Comparison of ENCODE assay signal across 11 cellular contexts in the genomic region with DNA sequence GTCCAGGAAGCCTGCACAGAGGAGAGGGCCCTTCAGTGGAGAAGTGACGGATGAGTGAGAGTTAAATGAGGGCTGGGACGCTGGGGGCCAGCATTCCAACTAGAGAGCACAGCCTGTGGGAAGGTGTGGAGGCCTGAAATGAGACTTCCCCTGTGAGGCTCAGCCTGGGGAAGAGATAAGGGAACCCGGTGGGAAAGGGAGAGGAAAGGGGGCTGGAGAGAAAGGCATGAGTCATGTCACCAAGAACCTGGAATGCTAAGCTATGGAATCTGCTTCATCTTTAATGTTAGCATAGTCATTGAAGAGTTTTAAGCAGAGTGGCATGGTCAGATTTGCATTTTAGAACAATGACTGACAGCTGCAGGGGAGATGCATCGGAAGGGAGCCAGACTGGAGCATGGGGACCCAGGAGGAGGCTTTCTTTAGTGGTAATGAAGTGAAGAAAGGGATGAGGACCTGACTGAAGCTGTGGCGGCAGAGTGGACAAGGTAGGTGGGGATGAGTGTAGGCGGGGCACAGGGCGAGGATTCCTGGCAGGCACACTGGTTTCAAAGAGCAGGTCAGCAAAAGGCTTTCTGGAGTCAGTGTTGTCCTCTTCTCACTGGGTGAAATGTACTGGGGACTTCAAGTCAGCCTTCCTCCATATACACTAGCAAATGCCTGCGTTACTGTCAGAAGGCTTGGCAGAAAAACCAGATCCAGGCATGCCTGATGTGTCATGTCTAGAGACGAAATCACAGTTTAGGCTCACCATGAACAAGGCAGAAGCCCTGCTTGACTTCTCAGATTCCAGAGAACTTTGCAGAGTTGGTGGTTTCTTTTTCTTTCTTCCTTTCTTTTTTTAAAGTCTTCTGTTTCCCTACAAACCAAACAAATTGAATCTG. TPM values are rescaled to one million over a fixed set of nuclear protein-coding genes. Genes with fewer than 3 reads are reported as not detected.
DNase-seq lines count a peak whose midpoint lies in the region; ATAC-seq, FAIRE-seq and TF ChIP-seq lines count a peak whose summit lies in the region.
"Had no signal": no experiment of that assay in that cellular context is flagged by ENCODE, and none has a peak within 500 bp of the region (broad histone marks: within the 10 kb centered on the region; RNA-seq: fewer than 3 reads in every experiment).

No MANE protein-coding gene starts in this region.

- POLR2A ChIA-PET in HEK293T (lab: Yijun Ruan, JAX) (no interaction called here), K562 (lab: Yijun Ruan, JAX) (no interaction called here)

- no peak overlapping the region for H2AFZ ChIP-seq in K562 (ENCODE audit: low read depth, low read length)

- CTCF ChIA-PET in HEK293T (lab: Yijun Ruan, JAX) (no interaction called here), K562 (lab: Yijun Ruan, JAX; ENCODE audit: low intra/inter-chr PET ratio) (no interaction called here)

- TF ChIP-seq CTCF in K562 (IDR thresholded peaks at IDR 0.05 in 2 of 3, conservative IDR thresholded peaks at IDR 0.05 in 1 of 3; ENCODE audit: insufficient read depth in 2 of 3, low read depth in 1 of 3, low read length in 3 of 3) (no peak), ascending aorta (IDR thresholded peaks at IDR 0.05) (no peak)

- H3K27ac ChIP-seq in K562 (ENCODE audit: extremely low read depth, low read depth, low read length) (no peak overlapping the region), small intestine (ENCODE audit: low read depth in 1 of 2, low read length in 1 of 2) (no peak overlapping the region), ascending aorta (peak overlapping the region in 1 of 2 donors; percentile 30)

- WGBS in K562 (ENCODE audit: insufficient coverage, low coverage, missing lambda C conversion rate): 0% methylated on average over 9 of the region's 9 CpGs
- 55 to 67% (median 63%) methylated on average over 9 of the region's 9 CpGs for WGBS in small intestine, 3 donors

- H3K27me3 ChIP-seq in K562 (ENCODE audit: control insufficient read depth in 2 of 2, insufficient read depth in 2 of 2, low read length in 2 of 2): peaks cover 0 to 6% of the 10 kb centered on the region in 2 experiments; a peak in 1 of 5 replicates
- no peaks in the 10 kb centered on the region for H3K27me3 ChIP-seq in small intestine (ENCODE audit: control insufficient read depth in 2 of 2, insufficient read depth in 2 of 2, low read length in 2 of 2)
- H3K27me3 ChIP-seq in ascending aorta: no peaks in the 10 kb centered on the region

- H3K4me3 ChIP-seq in K562: no peak overlapping the region
- no peak overlapping the region for H3K4me3 ChIP-seq in small intestine (ENCODE audit: low read depth in 1 of 2, low read length in 2 of 2)
- H3K4me3 ChIP-seq in ascending aorta: no peak overlapping the region
- H3K4me3 ChIP-seq: SK-N-MC had no signal

- H3K4me2 ChIP-seq in K562 (ENCODE audit: insufficient read depth, low read length): no peak overlapping the region

- TF ChIP-seq EP300 in K562 (IDR thresholded peaks at IDR 0.05; ENCODE audit: low read length): no peak

- H3K4me1 ChIP-seq in K562 (replicated peaks in 1 of 2; ENCODE audit: control insufficient read depth in 2 of 2, insufficient read depth in 2 of 2, low read length in 2 of 2): no peaks in the 10 kb centered on the region
- no peaks in the 10 kb centered on the region for H3K4me1 ChIP-seq in small intestine (ENCODE audit: control insufficient read depth in 2 of 2, insufficient read depth in 1 of 2, low read depth in 1 of 2, low read length in 1 of 2)
- peaks cover 0 to 21% of the 10 kb centered on the region in 2 donors for H3K4me1 ChIP-seq in ascending aorta

- in situ Hi-C loops in K562 (cut with MboI): no loop called here

- no peaks in the 10 kb centered on the region for H4K20me1 ChIP-seq in K562 (replicated peaks; ENCODE audit: control insufficient read depth, insufficient read depth, low read length)

- no TSS peak for BruUV-seq in K562 (replicated peaks; lab: Mats Ljungman, UMichigan)

- DNase-seq in HEK293T (ENCODE audit: extremely low spot score) (no peak), K562 (ENCODE audit: extremely low read depth in 1 of 4, low spot score in 3 of 4) (no peak), left ventricle myocardium superior (no peak), small intestine (peak; percentile 37), ascending aorta (ENCODE audit: low spot score in 2 of 2) (no peak)
- no peak for DNase-seq in stimulated activated CD4-positive, alpha-beta T cell treated with anti-CD3 and anti-CD28 coated beads, Interleukin-2, amount 100 ng/mL, for 24 hours

- no peak for TF ChIP-seq RAD21 in K562 (CRISPR knock-in tag; conservative IDR thresholded peaks at IDR 0.05 in 1 of 2, IDR thresholded peaks at IDR 0.05 in 1 of 2)

- no peaks in the 10 kb centered on the region for H3K9me1 ChIP-seq in K562 (ENCODE audit: control insufficient read depth, insufficient read depth, low read length)

- ATAC-seq in K562 (no peak), left ventricle myocardium superior (peak; percentile 54), HG03108 (IDR thresholded peaks at IDR 0.05; ENCODE audit: unreplicated experiment) (no peak), GM18858 (IDR thresholded peaks at IDR 0.05; ENCODE audit: unreplicated experiment) (no peak)

- peak; percentile 11 for FAIRE-seq in K562 (lab: Jason Lieb, UNC)
- no peak for FAIRE-seq in small intestine (lab: Jason Lieb, UNC)
- FAIRE-seq: colon, G401.6 had no signal

- no peaks in the 10 kb centered on the region for H3K79me2 ChIP-seq in K562 (ENCODE audit: control insufficient read depth, insufficient read depth, low read length)

- no peak for TF ChIP-seq POLR2A in K562 (conservative IDR thresholded peaks at IDR 0.05)

- H3K9me3 ChIP-seq in K562 (replicated peaks; ENCODE audit: control insufficient read depth, insufficient read depth, low read depth, low read length) (no peaks in the 10 kb centered on the region), small intestine (ENCODE audit: control insufficient read depth, low read depth) (no peaks in the 10 kb centered on the region), ascending aorta (no peaks in the 10 kb centered on the region)

- no peak overlapping the region for H3K9ac ChIP-seq in K562 (ENCODE audit: insufficient read depth in 1 of 2, low read depth in 2 of 2, low read length in 2 of 2)

- H3K36me3 ChIP-seq in K562 (ENCODE audit: control insufficient read depth, insufficient read depth, low read length): no peaks in the 10 kb centered on the region
- no peaks in the 10 kb centered on the region for H3K36me3 ChIP-seq in small intestine (ENCODE audit: control insufficient read depth in 2 of 2, insufficient read depth in 2 of 2, low read length in 2 of 2)
- H3K36me3 ChIP-seq in ascending aorta: no peaks in the 10 kb centered on the region

- intact Hi-C loops in K562 (cut with micrococcal nuclease) (no loop called here), left ventricle myocardium superior (cut with micrococcal nuclease) (no loop called here), ascending aorta (cut with DNase I) (loop anchor here (10.0 kb wide), 1 partner anchor 62 kb away; no protein-coding TSS in a partner anchor)

TF ChIP-seq in HEK293T, 16 proteins besides CTCF, POLR2A, EP300 and RAD21:
- TF ChIP-seq, protein P1, sequence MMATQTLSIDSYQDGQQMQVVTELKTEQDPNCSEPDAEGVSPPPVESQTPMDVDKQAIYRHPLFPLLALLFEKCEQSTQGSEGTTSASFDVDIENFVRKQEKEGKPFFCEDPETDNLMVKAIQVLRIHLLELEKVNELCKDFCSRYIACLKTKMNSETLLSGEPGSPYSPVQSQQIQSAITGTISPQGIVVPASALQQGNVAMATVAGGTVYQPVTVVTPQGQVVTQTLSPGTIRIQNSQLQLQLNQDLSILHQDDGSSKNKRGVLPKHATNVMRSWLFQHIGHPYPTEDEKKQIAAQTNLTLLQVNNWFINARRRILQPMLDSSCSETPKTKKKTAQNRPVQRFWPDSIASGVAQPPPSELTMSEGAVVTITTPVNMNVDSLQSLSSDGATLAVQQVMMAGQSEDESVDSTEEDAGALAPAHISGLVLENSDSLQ (IDR thresholded peaks at IDR 0.05): peak; percentile 41; the same call in 1 of the 2 replicates
- no peak for TF ChIP-seq CTBP1 (IDR thresholded peaks at IDR 0.05; ENCODE audit: borderline replicate concordance)
TF ChIP-seq in HEK293T: peak in this region for 1.

RNA-seq across cellular contexts. Expression of a gene that starts 8.0 kb away (rescaled TPM):
- 0.14 and 0.16 TPM in 2 replicates for total RNA-seq in K562 (2011; cell fraction: chromatin; rRNA removed; ENCODE audit: low replicate concordance)
- 0.13 and 0.17 TPM in 2 replicates for total RNA-seq in K562 (2011; cell fraction: nucleolus; rRNA removed)
- 0.15 TPM in 1 of 2 replicates, not detected in the other for total RNA-seq in K562 (2011; cell fraction: nucleoplasm; rRNA removed)
- total RNA-seq in K562 (2014; rRNA removed) (under 0.01 and 0.08 TPM in 2 replicates), K562 (2014; rRNA removed; fragmentation: Illumina TruSeq; extraction: Trizol) (0.06 and 0.07 TPM in 2 replicates), K562 (2015; rRNA removed; fragmentation: Illumina TruSeq; extraction: Trizol) (0.04 TPM in 2 replicates), K562 (2021) (0.07 TPM in 2 replicates), left ventricle myocardium superior (18.5 TPM), ascending aorta (23.1 TPM)
- polyA plus RNA-seq in K562 (2011; rRNA removed) (0.01 and 0.03 TPM in 2 replicates), K562 (2014; fragmentation: Illumina TruSeq; extraction: Trizol) (0.04 and 0.07 TPM in 2 replicates), K562 (2014; fragmentation: Nextera tagmentation; extraction: Ambion mirVana) (under 1 TPM; 0.03 to 0.06 TPM), K562 (2014; rRNA removed) (0.04 and 0.08 TPM in 2 replicates), small intestine (1 to 10 TPM; 4.2 to 8.4 (median 7.6) TPM)
- polyA plus RNA-seq in K562 (2011; cell fraction: cytosol; rRNA removed): 0.04 TPM in 1 of 2 replicates, not detected in the other
- 0.04 and 0.09 TPM in 2 replicates for polyA plus RNA-seq in K562 (2011; cell fraction: nucleus; rRNA removed)
- 0.06 and 0.07 TPM in 2 replicates for polyA plus RNA-seq in K562 (2012)
- polyA minus RNA-seq in K562 (2011; rRNA and poly(A)+ RNA removed): 0.11 and 0.15 TPM in 2 replicates
- not detected in 2 replicates for polyA minus RNA-seq in K562 (2011; cell fraction: cytosol; rRNA and poly(A)+ RNA removed)
- 0.22 and 0.27 TPM in 2 replicates for polyA minus RNA-seq in K562 (2011; cell fraction: nucleus; rRNA and poly(A)+ RNA removed)

Comparison
In these comparisons a context has a peak if more than half of its experiments do, and no peak if none do; other contexts are left out.
1. RNA of a gene that starts 8.0 kb away (total RNA-seq): 23.1 TPM in ascending aorta (single experiment) and 18.5 TPM in left ventricle myocardium superior (single experiment); under 0.01 to 0.17 TPM in K562; every median in the first group is over 10 times any median in the second.